ENCODE assay signal across 2 cellular contexts in the genomic region with DNA sequence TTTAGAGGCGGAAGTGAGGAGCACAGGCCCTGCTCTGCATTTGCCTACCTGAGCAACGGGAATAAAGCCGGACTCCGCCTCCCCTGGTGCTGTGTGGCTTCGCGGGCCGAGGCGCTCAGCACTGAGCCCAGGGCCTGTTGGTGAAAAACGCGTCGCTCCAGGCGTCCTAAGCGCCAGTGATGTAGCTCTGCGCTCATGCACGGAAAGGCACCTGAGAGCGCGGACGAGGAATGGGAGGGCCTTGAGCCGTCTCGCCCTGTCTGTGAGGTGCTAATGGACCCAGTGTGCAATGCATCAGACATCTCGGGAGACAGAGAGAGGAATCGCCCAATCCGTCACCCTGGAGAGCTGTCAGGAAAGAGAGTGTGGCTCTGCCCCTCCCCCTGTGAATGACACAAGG.
TF ChIP-seq lines count a peak whose summit lies in the region.

No MANE protein-coding gene starts in this region.

TF ChIP-seq in GM12891, 5 proteins besides CTCF, POLR2A, EP300 and RAD21:
- TF ChIP-seq TAF1 (IDR thresholded peaks at IDR 0.05; ENCODE audit: low read depth, low read length) (no peak), SPI1 (IDR thresholded peaks at IDR 0.05; ENCODE audit: low read depth, low read length) (no peak), PAX5 (IDR thresholded peaks at IDR 0.05; ENCODE audit: insufficient read depth, low read length, severe bottlenecking) (no peak), POLR2AphosphoS5 (IDR thresholded peaks at IDR 0.05; ENCODE audit: low read depth, low read length) (no peak), POU2F2 (IDR thresholded peaks at IDR 0.05; ENCODE audit: low read depth, low read length) (no peak)

TF ChIP-seq in IMR-90, 13 proteins besides CTCF, POLR2A, EP300 and RAD21:
- TF ChIP-seq RFX5 (IDR thresholded peaks at IDR 0.05; ENCODE audit: low read depth, low read length) (no peak), NFE2L2 (IDR thresholded peaks at IDR 0.05; ENCODE audit: low read depth, low read length) (no peak), BHLHE40 (IDR thresholded peaks at IDR 0.05; ENCODE audit: low read depth, low read length) (no peak), CHD1 (IDR thresholded peaks at IDR 0.05; ENCODE audit: low read depth, low read length) (no peak), MXI1 (IDR thresholded peaks at IDR 0.05; ENCODE audit: borderline replicate concordance, low read depth, low read length) (no peak), CEBPB (IDR thresholded peaks at IDR 0.05; ENCODE audit: low read depth, low read length) (no peak)
- TF ChIP-seq, protein P1, sequence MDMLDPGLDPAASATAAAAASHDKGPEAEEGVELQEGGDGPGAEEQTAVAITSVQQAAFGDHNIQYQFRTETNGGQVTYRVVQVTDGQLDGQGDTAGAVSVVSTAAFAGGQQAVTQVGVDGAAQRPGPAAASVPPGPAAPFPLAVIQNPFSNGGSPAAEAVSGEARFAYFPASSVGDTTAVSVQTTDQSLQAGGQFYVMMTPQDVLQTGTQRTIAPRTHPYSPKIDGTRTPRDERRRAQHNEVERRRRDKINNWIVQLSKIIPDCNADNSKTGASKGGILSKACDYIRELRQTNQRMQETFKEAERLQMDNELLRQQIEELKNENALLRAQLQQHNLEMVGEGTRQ (IDR thresholded peaks at IDR 0.05; ENCODE audit: low read depth, low read length), result no peak
- TF ChIP-seq, protein P2, sequence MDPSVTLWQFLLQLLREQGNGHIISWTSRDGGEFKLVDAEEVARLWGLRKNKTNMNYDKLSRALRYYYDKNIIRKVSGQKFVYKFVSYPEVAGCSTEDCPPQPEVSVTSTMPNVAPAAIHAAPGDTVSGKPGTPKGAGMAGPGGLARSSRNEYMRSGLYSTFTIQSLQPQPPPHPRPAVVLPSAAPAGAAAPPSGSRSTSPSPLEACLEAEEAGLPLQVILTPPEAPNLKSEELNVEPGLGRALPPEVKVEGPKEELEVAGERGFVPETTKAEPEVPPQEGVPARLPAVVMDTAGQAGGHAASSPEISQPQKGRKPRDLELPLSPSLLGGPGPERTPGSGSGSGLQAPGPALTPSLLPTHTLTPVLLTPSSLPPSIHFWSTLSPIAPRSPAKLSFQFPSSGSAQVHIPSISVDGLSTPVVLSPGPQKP (IDR thresholded peaks at IDR 0.05; ENCODE audit: borderline replicate concordance, low read depth, low read length), result no peak
